In the genomic region with DNA sequence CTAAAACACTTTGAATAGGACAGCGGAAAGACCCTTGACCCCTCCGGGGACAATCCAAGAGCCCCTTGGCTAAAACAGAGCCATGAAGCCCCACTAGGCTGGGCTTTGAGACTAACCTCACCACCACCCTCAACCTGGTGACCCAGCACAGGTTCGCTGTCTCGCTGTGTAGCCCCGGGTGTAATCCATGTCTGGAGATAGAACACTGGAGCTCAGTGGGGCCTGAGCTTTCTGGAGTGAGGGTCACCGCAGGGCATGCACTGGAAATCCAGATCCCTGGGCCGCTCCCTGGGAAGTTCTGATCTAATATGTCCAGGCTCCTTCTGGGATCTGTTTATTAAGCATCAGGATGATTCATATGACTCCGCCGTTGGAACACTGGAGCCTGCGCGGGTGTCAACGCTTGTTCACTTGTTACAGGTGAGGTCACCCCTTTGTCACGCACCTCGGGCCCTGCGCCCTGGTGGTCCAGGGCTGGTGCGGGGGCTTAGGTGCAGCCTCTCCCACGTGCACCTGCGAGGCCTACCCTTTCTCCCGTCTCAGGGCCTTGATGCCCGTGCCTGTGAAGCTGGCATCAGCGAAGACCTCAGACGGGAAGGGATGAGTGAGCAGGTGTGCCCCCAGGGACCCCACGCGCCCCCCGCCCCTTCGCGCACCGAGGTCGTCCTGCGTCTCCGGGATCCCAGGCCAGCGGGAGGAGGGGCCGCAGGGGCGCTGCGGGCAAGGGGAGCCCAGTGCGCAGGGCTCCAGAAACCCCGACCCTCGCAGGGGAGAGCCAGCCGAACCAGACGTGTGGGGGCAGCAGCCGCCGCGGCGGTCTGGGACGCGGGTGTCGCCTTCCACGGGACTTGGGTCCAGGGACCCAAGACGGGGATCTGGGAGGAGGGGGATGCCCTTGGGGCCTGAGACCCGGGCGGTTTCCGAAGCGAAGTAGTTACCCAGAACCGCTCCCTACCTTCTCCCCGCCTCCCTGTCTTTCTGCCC, we compare ENCODE assay signal across 17 cellular contexts.
DNase-seq lines count a peak whose midpoint lies in the region; ATAC-seq and TF ChIP-seq lines count a peak whose summit lies in the region.
"Had no signal": no experiment of that assay in that cellular context is flagged by ENCODE, and none has a peak within 500 bp of the region (broad histone marks: within the 10 kb centered on the region; RNA-seq: fewer than 3 reads in every experiment).

No MANE protein-coding gene starts in this region.

- H2BK12ac ChIP-seq in mesenchymal stem cell (ENCODE audit: low read length in 2 of 2): peak overlapping the region; percentile 91 to 100

- TF ChIP-seq POLR2A in esophagus squamous epithelium (IDR thresholded peaks at IDR 0.05): no peak

- peak overlapping the region; percentile 98 for H4K8ac ChIP-seq in mesenchymal stem cell (ENCODE audit: low read length)

- H3K9me3 ChIP-seq in HUES64 (ENCODE audit: insufficient read depth, low read depth, low read length) (no peaks in the 10 kb centered on the region), esophagus squamous epithelium (no peaks in the 10 kb centered on the region), mesenchymal stem cell (ENCODE audit: control insufficient read depth, low read length) (peaks cover 5% of the 10 kb centered on the region)
- no peaks in the 10 kb centered on the region for H3K9me3 ChIP-seq in effector memory CD4-positive, alpha-beta T cell (ENCODE audit: control insufficient read depth, low read length)
- H3K9me3 ChIP-seq: left lung had no signal

- H3K27me3 Mint-ChIP-seq in type B pancreatic cell: peaks cover 97% of the 10 kb centered on the region

- H3K36me3 Mint-ChIP-seq in type B pancreatic cell: no peaks in the 10 kb centered on the region
- H3K36me3 Mint-ChIP-seq: natural killer cell had no signal

- peak overlapping the region; percentile 97 for H4K91ac ChIP-seq in mesenchymal stem cell (ENCODE audit: low read length)

- H3K9me3 Mint-ChIP-seq in type B pancreatic cell: no peaks in the 10 kb centered on the region
- H3K9me3 Mint-ChIP-seq: activated T-helper 2 cell treated with anti-CD3 and anti-CD28 coated beads, Interferon-gamma antibody, Interleukin-2, Interleukin-4, amounts not matched to agents 10 μg/mL and 5 μg/mL and 100 μg/mL, durations not matched to agents 14 hours and 24 hours and 36 hours; natural killer cell had no signal

- H2BK120ac ChIP-seq in mesenchymal stem cell (ENCODE audit: low read depth, low read length): peak overlapping the region; percentile 93

- H3K4me1 ChIP-seq in HUES64 (ENCODE audit: insufficient read depth, low read length) (peaks cover 39% of the 10 kb centered on the region), esophagus squamous epithelium (peaks cover 0 to 11% (median 0%) of the 10 kb centered on the region in 3 donors), mesenchymal stem cell (ENCODE audit: control insufficient read depth, insufficient read depth, low read depth, low read length) (no peaks in the 10 kb centered on the region)
- H3K4me1 ChIP-seq in effector memory CD4-positive, alpha-beta T cell (ENCODE audit: control insufficient read depth, insufficient read depth, low read length, poor library complexity, severe bottlenecking): no peaks in the 10 kb centered on the region
- H3K4me1 ChIP-seq: left lung had no signal

- intact Hi-C loops in esophagus squamous epithelium (cut with DNase I): no loop called here

- H3K4me2 ChIP-seq in mesenchymal stem cell (ENCODE audit: low read length, poor library complexity, severe bottlenecking): no peak overlapping the region

- H2BK15ac ChIP-seq in mesenchymal stem cell (ENCODE audit: low read depth, poor library complexity, severe bottlenecking): peak overlapping the region; percentile 96

- no peaks in the 10 kb centered on the region for H3K4me1 Mint-ChIP-seq in type B pancreatic cell (ENCODE audit: unreplicated experiment)
- H3K4me1 Mint-ChIP-seq: natural killer cell, T-helper 17 cell had no signal

- TF ChIP-seq CTCF in esophagus squamous epithelium (IDR thresholded peaks at IDR 0.05) (no peak), type B pancreatic cell (conservative IDR thresholded peaks at IDR 0.05) (no peak)

- H3K9ac ChIP-seq in HUES64 (ENCODE audit: low read depth, low read length): no peak overlapping the region
- no peak overlapping the region for H3K9ac ChIP-seq in mesenchymal stem cell (ENCODE audit: low read length)

- peak overlapping the region; percentile 89 to 91 for H3K4ac ChIP-seq in mesenchymal stem cell (ENCODE audit: low read depth in 1 of 2, low read length in 2 of 2)

- H3K27me3 ChIP-seq in HUES64 (ENCODE audit: insufficient read depth, low read length) (peaks cover 98% of the 10 kb centered on the region), esophagus squamous epithelium (peaks cover 4 to 78% (median 16%) of the 10 kb centered on the region in 4 donors), mesenchymal stem cell (ENCODE audit: control insufficient read depth in 1 of 2, insufficient read depth in 1 of 2, low read length in 2 of 2) (peaks cover 69 to 95% of the 10 kb centered on the region in 2 experiments)
- H3K27me3 ChIP-seq in effector memory CD4-positive, alpha-beta T cell (replicated peaks; ENCODE audit: control insufficient read depth, insufficient read depth, low read length, poor library complexity, severe bottlenecking): peaks cover 14% of the 10 kb centered on the region

- no peaks in the 10 kb centered on the region for H3K79me1 ChIP-seq in mesenchymal stem cell (replicated peaks; ENCODE audit: low read length, poor library complexity, severe bottlenecking)

- DNase-seq in esophagus squamous epithelium (lab: John Stamatoyannopoulos, UW): no peak
- peak; percentile 84 for DNase-seq in mesenchymal stem cell
- DNase-seq in type B pancreatic cell (ENCODE audit: extremely low spot score, unreplicated experiment): peak; percentile 65
- no peak for DNase-seq in Ammon's horn (ENCODE audit: low spot score)
- DNase-seq in CD1c-positive myeloid dendritic cell (ENCODE audit: extremely low spot score): no peak
- no peak for DNase-seq in effector memory CD4-positive, alpha-beta T cell
- DNase-seq: activated CD8-positive, alpha-beta memory T cell treated with anti-CD3 and anti-CD28 coated beads for 24 hours; amygdala; natural killer cell; NCI-H2029; NCI-H510A; T-helper 17 cell had no signal

- H3K36me3 ChIP-seq in HUES64 (ENCODE audit: insufficient read depth, low read length): no peaks in the 10 kb centered on the region
- no peaks in the 10 kb centered on the region for H3K36me3 ChIP-seq in esophagus squamous epithelium
- H3K36me3 ChIP-seq in mesenchymal stem cell (ENCODE audit: control insufficient read depth in 1 of 2, insufficient read depth in 2 of 2, low read depth in 1 of 2, low read length in 2 of 2): no peaks in the 10 kb centered on the region
- H3K36me3 ChIP-seq in effector memory CD4-positive, alpha-beta T cell (ENCODE audit: control insufficient read depth, insufficient read depth, low read length): no peaks in the 10 kb centered on the region
- H3K36me3 ChIP-seq: left lung had no signal

- H3K18ac ChIP-seq in mesenchymal stem cell (ENCODE audit: low read depth in 1 of 2, low read length in 2 of 2): peak overlapping the region; percentile 92 to 99

- peak overlapping the region; percentile 70 to 97 for H3K23ac ChIP-seq in mesenchymal stem cell (ENCODE audit: low read length in 2 of 2)

- peak overlapping the region; percentile 51 for H3K4me3 ChIP-seq in HUES64 (ENCODE audit: low read length)
- H3K4me3 ChIP-seq in esophagus squamous epithelium: peak overlapping the region in 3 of 4 donors; percentile 29 to 58 (median 30)
- no peak overlapping the region for H3K4me3 ChIP-seq in mesenchymal stem cell (ENCODE audit: insufficient read depth in 1 of 2, low read depth in 1 of 2, low read length in 2 of 2)
- no peak overlapping the region for H3K4me3 ChIP-seq in effector memory CD4-positive, alpha-beta T cell (ENCODE audit: insufficient read depth, low read depth, low read length, poor library complexity, severe bottlenecking)
- H3K4me3 ChIP-seq: left lung had no signal

- H3K27ac Mint-ChIP-seq in type B pancreatic cell: no peak overlapping the region
- H3K27ac Mint-ChIP-seq: activated T-helper 2 cell treated with anti-CD3 and anti-CD28 coated beads, Interferon-gamma antibody, Interleukin-2, Interleukin-4, amounts not matched to agents 10 μg/mL and 5 μg/mL and 100 μg/mL, durations not matched to agents 14 hours and 24 hours and 36 hours; natural killer cell; T-helper 17 cell had no signal

- H2BK5ac ChIP-seq in mesenchymal stem cell (ENCODE audit: low read depth, low read length, poor library complexity, severe bottlenecking): no peak overlapping the region

- no peak overlapping the region for H3K27ac ChIP-seq in HUES64 (ENCODE audit: low read depth, low read length)
- no peak overlapping the region for H3K27ac ChIP-seq in esophagus squamous epithelium
- no peak overlapping the region for H3K27ac ChIP-seq in mesenchymal stem cell (ENCODE audit: low read length, poor library complexity, severe bottlenecking)
- H3K27ac ChIP-seq in effector memory CD4-positive, alpha-beta T cell (ENCODE audit: insufficient read depth, low read length, poor library complexity, severe bottlenecking): no peak overlapping the region
- H3K27ac ChIP-seq: left lung had no signal

- H2AFZ ChIP-seq in mesenchymal stem cell (ENCODE audit: low read depth, low read length): peak overlapping the region; percentile 43

- H3K14ac ChIP-seq in mesenchymal stem cell (ENCODE audit: low read length in 2 of 2): peak overlapping the region; percentile 89 to 98

- no peak overlapping the region for H3K4me3 Mint-ChIP-seq in type B pancreatic cell
- H3K4me3 Mint-ChIP-seq: natural killer cell, T-helper 17 cell had no signal

- no peak overlapping the region for H2AK5ac ChIP-seq in mesenchymal stem cell (ENCODE audit: low read length, severe bottlenecking)

- 6% methylated on average over 55 of the region's 55 CpGs for WGBS in HUES64
- 19 to 20% methylated on average over 5 to 13 of the region's 55 CpGs for WGBS in esophagus squamous epithelium, 2 donors
- WGBS in mesenchymal stem cell: 5% methylated on average over 55 of the region's 55 CpGs

- ATAC-seq in HG02763 (IDR thresholded peaks at IDR 0.05; ENCODE audit: unreplicated experiment): no peak
- ATAC-seq: left lung, natural killer cell, Right ventricle myocardium inferior, T-helper 17 cell had no signal

Comparison
In these comparisons a context has a peak if more than half of its experiments do, and no peak if none do; other contexts are left out.
1. H3K4me3 ChIP-seq: peak in HUES64 (single experiment) and esophagus squamous epithelium (3 of 4); none in mesenchymal stem cell (0 of 2) and effector memory CD4-positive, alpha-beta T cell (single experiment).
2. DNase-seq: peak in mesenchymal stem cell (single experiment) and type B pancreatic cell (single experiment); none in esophagus squamous epithelium (single experiment), Ammon's horn (single experiment), CD1c-positive myeloid dendritic cell (single experiment) and effector memory CD4-positive, alpha-beta T cell (0 of 3).